In genomic region chr2:97646977-97647376, GRCh38 we compare ENCODE assay signal across 1 cellular context.
A peak's percentile ranks its signal among the peaks of the same experiment; 100 is the strongest.
TF ChIP-seq lines count a peak whose summit lies in the region.

No MANE protein-coding gene starts in this region.

TF ChIP-seq in GM12878, 131 proteins besides CTCF, POLR2A, EP300 and RAD21:
- no peak for TF ChIP-seq ZBED1 (IDR thresholded peaks at IDR 0.05; ENCODE audit: borderline replicate concordance)
- 0 out of 2 replicates have a peak, but pooled peaks have one; percentile 57 for TF ChIP-seq WRNIP1 (IDR thresholded peaks at IDR 0.05; ENCODE audit: borderline replicate concordance, low read depth, low read length)
- TF ChIP-seq HCFC1 (IDR thresholded peaks at IDR 0.05; ENCODE audit: low read length): no peak
